Comparison of ENCODE assay signal across 11 cellular contexts in the genomic region with DNA sequence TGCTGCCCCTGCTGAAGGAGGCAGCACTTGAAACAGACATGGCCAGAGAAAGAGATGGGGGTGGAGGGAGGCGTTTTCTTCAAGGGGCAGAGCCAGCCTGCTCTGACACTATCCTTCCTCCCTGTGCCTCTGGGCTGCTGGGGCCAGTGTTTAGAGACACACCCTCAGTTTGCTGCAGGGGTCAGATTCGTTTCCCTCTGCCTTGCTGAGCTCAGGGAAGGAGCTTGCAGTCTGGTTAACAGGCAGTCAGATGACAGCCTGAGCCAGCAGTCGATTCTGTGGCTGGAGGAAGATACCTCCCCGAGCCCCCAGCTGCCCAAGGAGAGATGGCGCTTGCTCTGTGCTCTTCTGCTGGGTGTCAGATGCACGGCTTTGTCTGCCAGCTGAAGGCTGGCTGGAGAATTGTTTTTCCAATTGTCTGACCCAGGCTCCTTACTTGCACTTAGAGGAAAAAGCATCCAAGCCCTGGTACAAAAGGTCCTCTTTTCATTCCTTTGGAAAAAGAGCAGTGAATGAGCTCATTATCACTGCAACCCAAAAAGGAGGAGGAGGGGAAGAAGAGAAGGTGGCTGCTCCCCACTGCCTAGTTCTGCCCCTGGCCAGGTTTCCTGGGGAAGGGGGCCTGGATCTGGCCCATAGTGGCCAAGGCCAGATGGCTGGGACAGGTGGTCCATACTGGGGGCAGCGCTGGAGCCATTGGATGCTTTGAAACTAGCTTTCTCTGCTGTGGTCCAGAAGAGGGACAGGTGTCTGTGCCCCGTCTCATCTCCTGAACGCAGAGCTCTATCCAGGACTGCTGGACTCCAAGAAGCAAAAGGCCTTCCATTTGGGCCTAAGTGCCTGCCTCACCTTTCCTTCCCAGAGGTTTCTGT.
A peak's percentile ranks its signal among the peaks of the same experiment; 100 is the strongest.
DNase-seq lines count a peak whose midpoint lies in the region; ATAC-seq and TF ChIP-seq lines count a peak whose summit lies in the region.
"Had no signal": no experiment of that assay in that cellular context is flagged by ENCODE, and none has a peak within 500 bp of the region (broad histone marks: within the 10 kb centered on the region; RNA-seq: fewer than 3 reads in every experiment).

No MANE protein-coding gene starts in this region.

- no peak overlapping the region for H3K27ac Mint-ChIP-seq in activated CD8-positive, alpha-beta memory T cell treated with anti-CD3 and anti-CD28 coated beads, Interleukin-2, amount 10 ng/mL, durations not matched to agents 7 days and 5 days

- H3K9me3 ChIP-seq in HEK293 (ENCODE audit: control insufficient read depth, insufficient read depth, low read depth, low read length) (no peaks in the 10 kb centered on the region), hepatocyte (ENCODE audit: low read depth) (no peaks in the 10 kb centered on the region), gastrocnemius medialis (no peaks in the 10 kb centered on the region)

- ATAC-seq in gastrocnemius medialis (peak; percentile 34 to 41), GM18517 (IDR thresholded peaks at IDR 0.05; ENCODE audit: unreplicated experiment) (no peak), GM21576 (IDR thresholded peaks at IDR 0.05; ENCODE audit: unreplicated experiment) (no peak)
- no peak for ATAC-seq in activated CD8-positive, alpha-beta memory T cell treated with anti-CD3 and anti-CD28 coated beads, Interleukin-2, amount 10 ng/mL, durations not matched to agents 7 days and 5 days

- intact Hi-C loops in gastrocnemius medialis (cut with DNase I; ENCODE audit: low total_unique reads): no loop called here

- peaks cover 8% of the 10 kb centered on the region for H3K79me2 ChIP-seq in hepatocyte

- POLR2A ChIA-PET in HEK293 (lab: Yijun Ruan, JAX): interaction anchor here (0.6 to 0.7 kb wide), 2 partner anchors 8 to 16 kb away, joined by 3 to 4 read pairs; no protein-coding TSS in a partner anchor

- no peak for TF ChIP-seq CTCF in HEK293 (tag by site-specific recombination; IDR thresholded peaks at IDR 0.05)
- TF ChIP-seq CTCF in astrocyte of the spinal cord (IDR thresholded peaks at IDR 0.05; ENCODE audit: low read depth, low read length): no peak
- TF ChIP-seq CTCF in hepatocyte (IDR thresholded peaks at IDR 0.05; ENCODE audit: poor library complexity): peak; percentile 10
- TF ChIP-seq CTCF in gastrocnemius medialis (IDR thresholded peaks at IDR 0.05 in 4 of 5, conservative IDR thresholded peaks at IDR 0.05 in 1 of 5): no peak

- H4K20me1 ChIP-seq in hepatocyte (ENCODE audit: insufficient read depth, poor library complexity, severe bottlenecking): no peaks in the 10 kb centered on the region

- H3K36me3 Mint-ChIP-seq in activated CD8-positive, alpha-beta memory T cell treated with anti-CD3 and anti-CD28 coated beads, Interleukin-2, amount 10 ng/mL, durations not matched to agents 7 days and 5 days: no peaks in the 10 kb centered on the region

- H3K4me1 ChIP-seq in HEK293 (ENCODE audit: control insufficient read depth, insufficient read depth, low read length) (no peaks in the 10 kb centered on the region), hepatocyte (ENCODE audit: insufficient read depth) (peaks cover 49% of the 10 kb centered on the region), gastrocnemius medialis (peaks cover 28 to 34% of the 10 kb centered on the region in 2 donors)

- no peak overlapping the region for H3K27ac ChIP-seq in HEK293 (ENCODE audit: extremely low read depth, low read depth, low read length)
- H3K27ac ChIP-seq in hepatocyte: peak overlapping the region; percentile 75
- H3K27ac ChIP-seq in gastrocnemius medialis: peak overlapping the region; percentile 31 to 72 (median 49)
- H3K27ac ChIP-seq: cardiac muscle cell had no signal

- TF ChIP-seq POLR2A in gastrocnemius medialis (IDR thresholded peaks at IDR 0.05): peak in 1 of 2 donors; percentile 13

- H3K4me3 ChIP-seq in HEK293 (ENCODE audit: low read depth, low read length) (no peak overlapping the region), astrocyte of the spinal cord (ENCODE audit: low read depth, low read length) (no peak overlapping the region), hepatocyte (no peak overlapping the region), gastrocnemius medialis (no peak overlapping the region)
- H3K4me3 ChIP-seq: cardiac muscle cell had no signal

- no peaks in the 10 kb centered on the region for H3K27me3 Mint-ChIP-seq in activated CD8-positive, alpha-beta memory T cell treated with anti-CD3 and anti-CD28 coated beads, Interleukin-2, amount 10 ng/mL, durations not matched to agents 7 days and 5 days

- CTCF ChIA-PET in HEK293 (lab: Yijun Ruan, JAX): interaction anchor here (0.6 to 6.0 kb wide), 4 partner anchors 16 to 204 kb away, joined by 3 to 31 read pairs (median 4); no protein-coding TSS in a partner anchor
- CTCF ChIA-PET in activated CD8-positive, alpha-beta memory T cell treated with anti-CD3 and anti-CD28 coated beads, Interleukin-2, amount 10 ng/mL, durations not matched to agents 7 days and 5 days (lab: Charles Lee): interaction anchor here (0.5 to 1.7 kb wide), 4 partner anchors 9 to 1252 kb away, joined by 3 to 4 read pairs (median 4); no protein-coding TSS in a partner anchor

- 69% methylated on average over 9 of the region's 9 CpGs for WGBS in hepatocyte (ENCODE audit: low lambda C conversion rate, missing lambda C conversion rate)

- H3K4me1 Mint-ChIP-seq in activated CD8-positive, alpha-beta memory T cell treated with anti-CD3 and anti-CD28 coated beads, Interleukin-2, amount 10 ng/mL, durations not matched to agents 7 days and 5 days: no peaks in the 10 kb centered on the region

- peaks cover 6 to 8% of the 10 kb centered on the region in 2 experiments; a peak in 2 of 3 replicates for H3K36me3 ChIP-seq in HEK293 (ENCODE audit: control insufficient read depth in 2 of 2, insufficient read depth in 1 of 2, low read length in 2 of 2)
- no peaks in the 10 kb centered on the region for H3K36me3 ChIP-seq in hepatocyte (replicated peaks; ENCODE audit: insufficient read depth, low read depth)
- peaks cover 0 to 4% of the 10 kb centered on the region in 2 donors for H3K36me3 ChIP-seq in gastrocnemius medialis
- H3K36me3 ChIP-seq: cardiac muscle cell had no signal

- H3K4me2 ChIP-seq in hepatocyte: peak overlapping the region; percentile 21

- DNase-seq in astrocyte of the spinal cord (ENCODE audit: low read depth, low spot score): peak; percentile 35
- peak; percentile 37 for DNase-seq in hepatocyte (ENCODE audit: low spot score)
- peak; percentile 16 to 49 for DNase-seq in gastrocnemius medialis
- no peak for DNase-seq in activated CD8-positive, alpha-beta memory T cell treated with anti-CD3 and anti-CD28 coated beads, Interleukin-2, amount 10 ng/mL, durations not matched to agents 7 days and 5 days
- DNase-seq in activated CD8-positive, alpha-beta memory T cell treated with anti-CD3 and anti-CD28 coated beads for 24 hours: no peak
- DNase-seq: mesendoderm, NCI-H510A had no signal

- H3K9me2 ChIP-seq in hepatocyte (replicated peaks; ENCODE audit: insufficient read depth): no peaks in the 10 kb centered on the region

- H3K27me3 ChIP-seq in hepatocyte: no peaks in the 10 kb centered on the region
- no peaks in the 10 kb centered on the region for H3K27me3 ChIP-seq in gastrocnemius medialis
- H3K27me3 ChIP-seq: cardiac muscle cell had no signal

- H3K4me3 Mint-ChIP-seq in activated CD8-positive, alpha-beta memory T cell treated with anti-CD3 and anti-CD28 coated beads, Interleukin-2, amount 10 ng/mL, durations not matched to agents 7 days and 5 days: no peak overlapping the region

- in situ Hi-C loops in astrocyte of the spinal cord (cut with HindIII; ENCODE audit: low sequenced_read_pairs) (no loop called here), gastrocnemius medialis (cut with MboI; ENCODE audit: low sequenced_read_pairs in 4 of 4) (no loop called here)

- no peak overlapping the region for H2AFZ ChIP-seq in hepatocyte

- no peaks in the 10 kb centered on the region for H3K9me3 Mint-ChIP-seq in activated CD8-positive, alpha-beta memory T cell treated with anti-CD3 and anti-CD28 coated beads, Interleukin-2, amount 10 ng/mL, durations not matched to agents 7 days and 5 days (ENCODE audit: low read depth)

TF ChIP-seq in HEK293, 187 proteins besides CTCF, POLR2A, EP300 and RAD21:
- TF ChIP-seq, protein P1, sequence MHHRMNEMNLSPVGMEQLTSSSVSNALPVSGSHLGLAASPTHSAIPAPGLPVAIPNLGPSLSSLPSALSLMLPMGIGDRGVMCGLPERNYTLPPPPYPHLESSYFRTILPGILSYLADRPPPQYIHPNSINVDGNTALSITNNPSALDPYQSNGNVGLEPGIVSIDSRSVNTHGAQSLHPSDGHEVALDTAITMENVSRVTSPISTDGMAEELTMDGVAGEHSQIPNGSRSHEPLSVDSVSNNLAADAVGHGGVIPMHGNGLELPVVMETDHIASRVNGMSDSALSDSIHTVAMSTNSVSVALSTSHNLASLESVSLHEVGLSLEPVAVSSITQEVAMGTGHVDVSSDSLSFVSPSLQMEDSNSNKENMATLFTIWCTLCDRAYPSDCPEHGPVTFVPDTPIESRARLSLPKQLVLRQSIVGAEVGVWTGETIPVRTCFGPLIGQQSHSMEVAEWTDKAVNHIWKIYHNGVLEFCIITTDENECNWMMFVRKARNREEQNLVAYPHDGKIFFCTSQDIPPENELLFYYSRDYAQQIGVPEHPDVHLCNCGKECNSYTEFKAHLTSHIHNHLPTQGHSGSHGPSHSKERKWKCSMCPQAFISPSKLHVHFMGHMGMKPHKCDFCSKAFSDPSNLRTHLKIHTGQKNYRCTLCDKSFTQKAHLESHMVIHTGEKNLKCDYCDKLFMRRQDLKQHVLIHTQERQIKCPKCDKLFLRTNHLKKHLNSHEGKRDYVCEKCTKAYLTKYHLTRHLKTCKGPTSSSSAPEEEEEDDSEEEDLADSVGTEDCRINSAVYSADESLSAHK (tag by site-specific recombination; IDR thresholded peaks at IDR 0.05): peak; percentile 46; the same call in 1 of the 2 replicates
- peak; percentile 74 for TF ChIP-seq ZBTB48 (tag by site-specific recombination; IDR thresholded peaks at IDR 0.05)
- TF ChIP-seq, protein P2, sequence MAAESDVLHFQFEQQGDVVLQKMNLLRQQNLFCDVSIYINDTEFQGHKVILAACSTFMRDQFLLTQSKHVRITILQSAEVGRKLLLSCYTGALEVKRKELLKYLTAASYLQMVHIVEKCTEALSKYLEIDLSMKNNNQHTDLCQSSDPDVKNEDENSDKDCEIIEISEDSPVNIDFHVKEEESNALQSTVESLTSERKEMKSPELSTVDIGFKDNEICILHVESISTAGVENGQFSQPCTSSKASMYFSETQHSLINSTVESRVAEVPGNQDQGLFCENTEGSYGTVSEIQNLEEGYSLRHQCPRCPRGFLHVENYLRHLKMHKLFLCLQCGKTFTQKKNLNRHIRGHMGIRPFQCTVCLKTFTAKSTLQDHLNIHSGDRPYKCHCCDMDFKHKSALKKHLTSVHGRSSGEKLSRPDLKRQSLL (tag by site-specific recombination; IDR thresholded peaks at IDR 0.05): no peak

Comparison
In these comparisons a context has a peak if more than half of its experiments do, and no peak if none do; other contexts are left out.
1. DNase-seq: peak in astrocyte of the spinal cord (single experiment), hepatocyte (single experiment) and gastrocnemius medialis (2 of 2); none in activated CD8-positive, alpha-beta memory T cell treated with anti-CD3 and anti-CD28 coated beads, Interleukin-2, amount 10 ng/mL, durations not matched to agents 7 days and 5 days (single experiment) and activated CD8-positive, alpha-beta memory T cell treated with anti-CD3 and anti-CD28 coated beads for 24 hours (single experiment).
2. ATAC-seq: peak in gastrocnemius medialis (2 of 2); none in GM18517 (single experiment), activated CD8-positive, alpha-beta memory T cell treated with anti-CD3 and anti-CD28 coated beads, Interleukin-2, amount 10 ng/mL, durations not matched to agents 7 days and 5 days (single experiment) and GM21576 (single experiment).